In the genomic region with DNA sequence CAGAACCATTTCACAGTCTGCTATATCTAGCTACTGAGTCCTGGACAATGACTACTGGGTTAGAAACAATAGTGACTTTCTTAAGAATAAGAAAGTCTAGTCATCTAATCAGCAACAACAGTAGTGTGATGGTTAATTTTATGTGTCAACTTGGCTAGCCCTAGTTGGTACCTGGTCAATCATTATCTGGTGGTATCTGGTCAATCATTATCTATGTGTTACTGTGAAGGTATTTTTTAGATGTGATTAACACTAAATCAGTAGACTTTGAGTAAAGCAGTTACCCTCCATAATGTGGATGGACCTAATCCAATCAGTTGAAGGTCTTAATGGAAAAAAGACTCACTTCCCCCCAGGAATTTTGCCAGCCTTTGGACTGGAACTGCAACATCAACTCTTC, we compare ENCODE assay signal across 24 cellular contexts.
"Had no signal": no experiment of that assay in that cellular context is flagged by ENCODE, and none has a peak within 500 bp of the region (broad histone marks: within the 10 kb centered on the region; RNA-seq: fewer than 3 reads in every experiment).

No MANE protein-coding gene starts in this region.

- DNase-seq: activated CD4-positive, alpha-beta T cell treated with anti-CD3 and anti-CD28 coated beads for 48 hours; activated CD4-positive, alpha-beta T cell treated with anti-CD3 and anti-CD28 coated beads, Interleukin-2, amount 50 U/mL, for 4 hours; activated CD4-positive, CD25-positive, alpha-beta regulatory T cell treated with anti-CD3 and anti-CD28 coated beads, Interleukin-2, amount 50 U/mL, for 72 hours; activated CD8-positive, alpha-beta memory T cell treated with anti-CD3 and anti-CD28 coated beads, Interleukin-2, amount 50 U/mL, for 48 hours; activated CD8-positive, alpha-beta T cell treated with anti-CD3 and anti-CD28 coated beads, Interleukin-2, amount 10 ng/mL, durations not matched to agents 7 days and 5 days; activated naive CD4-positive, alpha-beta T cell treated with anti-CD3 and anti-CD28 coated beads, Interleukin-2, amount 50 U/mL, for 16 hours; activated naive CD8-positive, alpha-beta T cell treated with anti-CD3 and anti-CD28 coated beads, Interleukin-2, amount 10 ng/mL, durations not matched to agents 7 days and 5 days; activated T-cell treated with anti-CD3 and anti-CD28 coated beads, Interleukin-2, amount 50 U/mL, for 1 hour; adrenal gland; anterior cingulate cortex; MG63; MV-4-11; NCI-H1092 treated with DMSO at 0.1 percent for 48 hours; NCI-H1417 treated with DMSO at 0.1 percent for 48 hours; NCI-H1694; NCI-H2029; NCI-H446; NCI-H524; Peyer's patch; SHP77 treated with DMSO at 0.1 percent for 48 hours; T-helper 17 cell; T-helper 9 cell had no signal

- H3K4me3 ChIP-seq: adrenal gland, breast epithelium, MG63, Peyer's patch had no signal

- H3K27ac Mint-ChIP-seq: activated CD8-positive, alpha-beta T cell treated with anti-CD3 and anti-CD28 coated beads, Interleukin-2, amount 10 ng/mL, durations not matched to agents 7 days and 5 days; activated naive CD8-positive, alpha-beta T cell treated with anti-CD3 and anti-CD28 coated beads, Interleukin-2, amount 10 ng/mL, durations not matched to agents 7 days and 5 days; T-helper 17 cell; WTC11 had no signal

- H3K36me3 Mint-ChIP-seq: activated naive CD8-positive, alpha-beta T cell treated with anti-CD3 and anti-CD28 coated beads, Interleukin-2, amount 10 ng/mL, durations not matched to agents 7 days and 5 days had no signal

- ATAC-seq: activated CD8-positive, alpha-beta T cell treated with anti-CD3 and anti-CD28 coated beads, Interleukin-2, amount 10 ng/mL, durations not matched to agents 7 days and 5 days; T-helper 17 cell; WTC11 had no signal

- H3K4me1 Mint-ChIP-seq: activated naive CD8-positive, alpha-beta T cell treated with anti-CD3 and anti-CD28 coated beads, Interleukin-2, amount 10 ng/mL, durations not matched to agents 7 days and 5 days; T-helper 17 cell had no signal

- H3K4me3 Mint-ChIP-seq: activated CD8-positive, alpha-beta T cell treated with anti-CD3 and anti-CD28 coated beads, Interleukin-2, amount 10 ng/mL, durations not matched to agents 7 days and 5 days; activated naive CD8-positive, alpha-beta T cell treated with anti-CD3 and anti-CD28 coated beads, Interleukin-2, amount 10 ng/mL, durations not matched to agents 7 days and 5 days; T-helper 17 cell; WTC11 had no signal
